Comparison of ENCODE assay signal across 8 cellular contexts in genomic region chr2:55050133-55050994, GRCh38. TPM values are rescaled to one million over a fixed set of nuclear protein-coding genes. Genes with fewer than 3 reads are reported as not detected.
A peak's percentile ranks its signal among the peaks of the same experiment; 100 is the strongest.
DNase-seq lines count a peak whose midpoint lies in the region; ATAC-seq, FAIRE-seq and TF ChIP-seq lines count a peak whose summit lies in the region.

A gene with protein sequence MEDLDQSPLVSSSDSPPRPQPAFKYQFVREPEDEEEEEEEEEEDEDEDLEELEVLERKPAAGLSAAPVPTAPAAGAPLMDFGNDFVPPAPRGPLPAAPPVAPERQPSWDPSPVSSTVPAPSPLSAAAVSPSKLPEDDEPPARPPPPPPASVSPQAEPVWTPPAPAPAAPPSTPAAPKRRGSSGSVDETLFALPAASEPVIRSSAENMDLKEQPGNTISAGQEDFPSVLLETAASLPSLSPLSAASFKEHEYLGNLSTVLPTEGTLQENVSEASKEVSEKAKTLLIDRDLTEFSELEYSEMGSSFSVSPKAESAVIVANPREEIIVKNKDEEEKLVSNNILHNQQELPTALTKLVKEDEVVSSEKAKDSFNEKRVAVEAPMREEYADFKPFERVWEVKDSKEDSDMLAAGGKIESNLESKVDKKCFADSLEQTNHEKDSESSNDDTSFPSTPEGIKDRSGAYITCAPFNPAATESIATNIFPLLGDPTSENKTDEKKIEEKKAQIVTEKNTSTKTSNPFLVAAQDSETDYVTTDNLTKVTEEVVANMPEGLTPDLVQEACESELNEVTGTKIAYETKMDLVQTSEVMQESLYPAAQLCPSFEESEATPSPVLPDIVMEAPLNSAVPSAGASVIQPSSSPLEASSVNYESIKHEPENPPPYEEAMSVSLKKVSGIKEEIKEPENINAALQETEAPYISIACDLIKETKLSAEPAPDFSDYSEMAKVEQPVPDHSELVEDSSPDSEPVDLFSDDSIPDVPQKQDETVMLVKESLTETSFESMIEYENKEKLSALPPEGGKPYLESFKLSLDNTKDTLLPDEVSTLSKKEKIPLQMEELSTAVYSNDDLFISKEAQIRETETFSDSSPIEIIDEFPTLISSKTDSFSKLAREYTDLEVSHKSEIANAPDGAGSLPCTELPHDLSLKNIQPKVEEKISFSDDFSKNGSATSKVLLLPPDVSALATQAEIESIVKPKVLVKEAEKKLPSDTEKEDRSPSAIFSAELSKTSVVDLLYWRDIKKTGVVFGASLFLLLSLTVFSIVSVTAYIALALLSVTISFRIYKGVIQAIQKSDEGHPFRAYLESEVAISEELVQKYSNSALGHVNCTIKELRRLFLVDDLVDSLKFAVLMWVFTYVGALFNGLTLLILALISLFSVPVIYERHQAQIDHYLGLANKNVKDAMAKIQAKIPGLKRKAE (minus strand): TSS chr2:55050451. CDS start chr2:55050300, 151 bp downstream.

- peak; percentile 97 for FAIRE-seq in H54 (lab: Jason Lieb, UNC)

- peak within 1 kb of the TSS; percentile 97 for H3K9ac ChIP-seq in Loucy (ENCODE audit: low read depth, low read length, poor library complexity, severe bottlenecking)

- TF ChIP-seq POLR2A in H54 (IDR thresholded peaks at IDR 0.05; ENCODE audit: low read depth, low read length) (peak; percentile 99), Raji (IDR thresholded peaks at IDR 0.05; ENCODE audit: insufficient read depth, low read depth, low read length) (peak; percentile 99)

- H3K4me3 Mint-ChIP-seq in natural killer cell, result peak within 1 kb of the TSS; percentile 96

- no peaks in the 10 kb centered on the region for H3K36me3 Mint-ChIP-seq in natural killer cell

- peak within 1 kb of the TSS; percentile 90 for H3K4me3 ChIP-seq in Loucy (ENCODE audit: low read length, poor library complexity, severe bottlenecking)

- H3K4me2 ChIP-seq in Loucy (ENCODE audit: low read depth, low read length, poor library complexity, severe bottlenecking), result peak within 1 kb of the TSS; percentile 97

- no peaks in the 10 kb centered on the region for H3K9me3 Mint-ChIP-seq in natural killer cell

- peak; percentile 87 to 97 (median 91) for ATAC-seq in natural killer cell

- DNase-seq in ELF-1 (ENCODE audit: low read depth, low spot score) (peak; percentile 100), H54 (ENCODE audit: insufficient read length, low spot score) (peak; percentile 77), fibroblast of peridontal ligament (ENCODE audit: extremely low read depth) (peak; percentile 98), natural killer cell (peak; percentile 96)
- peak; percentile 98 for DNase-seq in activated T-helper 9 cell treated with anti-CD3 and anti-CD28 coated beads, Interleukin-2, amount 50 U/mL, for 16 hours (ENCODE audit: low read depth)
- DNase-seq in stimulated activated naive CD4-positive, alpha-beta T cell treated with Interleukin-2 at 50 U/mL for 16 hours (lab: John Stamatoyannopoulos, UW), result peak; percentile 99

- H3F3A ChIP-seq in Loucy (ENCODE audit: low read depth), result no peaks in the 10 kb centered on the region; the same call in 1 of the 2 replicates

- intact Hi-C loops in natural killer cell (cut with micrococcal nuclease), result loop anchor here (2.0 to 5.0 kb wide), 7 partner anchors 40 to 567 kb away; partner anchors contain the start of genes CCDC88A, CLHC1, PPP4R3B and RPS27A

- peaks cover 32% of the 10 kb centered on the region for H4K20me1 ChIP-seq in Loucy (ENCODE audit: insufficient read depth, low read length, poor library complexity, severe bottlenecking)

- peaks cover 63 to 73% of the 10 kb centered on the region in 2 donors for H3K4me1 Mint-ChIP-seq in natural killer cell

- H3K27me3 Mint-ChIP-seq in natural killer cell (ENCODE audit: low read depth in 2 of 2), result no peaks in the 10 kb centered on the region

- TF ChIP-seq CTCF in Loucy (conservative IDR thresholded peaks at IDR 0.05; ENCODE audit: low read length), result no peak
- no peak for TF ChIP-seq CTCF in natural killer cell (IDR thresholded peaks at IDR 0.05)

- peak within 1 kb of the TSS; percentile 85 for H2AFZ ChIP-seq in Loucy (ENCODE audit: low read length)

- no peaks in the 10 kb centered on the region for H3K36me3 ChIP-seq in Loucy (ENCODE audit: insufficient read depth, low read length)

- peak within 1 kb of the TSS; percentile 93 to 99 for H3K27ac Mint-ChIP-seq in natural killer cell

- H3K79me2 ChIP-seq in Loucy (ENCODE audit: insufficient read depth, low read length), result peaks cover 62% of the 10 kb centered on the region

- H3K27me3 ChIP-seq in Loucy (ENCODE audit: insufficient read depth, low read length, poor library complexity, severe bottlenecking), result no peaks in the 10 kb centered on the region

- peaks cover 38% of the 10 kb centered on the region for H3K4me1 ChIP-seq in Loucy (ENCODE audit: insufficient read depth, low read length, poor library complexity, severe bottlenecking)

- no peaks in the 10 kb centered on the region for H3K9me3 ChIP-seq in Loucy (ENCODE audit: insufficient read depth, low read depth, low read length)

- H3K9me2 ChIP-seq in Loucy (replicated peaks; ENCODE audit: low read depth, low read length), result no peaks in the 10 kb centered on the region

RNA-seq across cellular contexts. Expression of the gene that starts here (rescaled TPM):
- 100 to 1,000 TPM; 100 to 117 (median 109) TPM for total RNA-seq in natural killer cell

Comparison
In these comparisons a context has a peak if more than half of its experiments do, and no peak if none do; other contexts are left out.
1. Peak in every context shown above with its lines: DNase-seq, ATAC-seq and H3K4me3 ChIP-seq.